In the genomic region with DNA sequence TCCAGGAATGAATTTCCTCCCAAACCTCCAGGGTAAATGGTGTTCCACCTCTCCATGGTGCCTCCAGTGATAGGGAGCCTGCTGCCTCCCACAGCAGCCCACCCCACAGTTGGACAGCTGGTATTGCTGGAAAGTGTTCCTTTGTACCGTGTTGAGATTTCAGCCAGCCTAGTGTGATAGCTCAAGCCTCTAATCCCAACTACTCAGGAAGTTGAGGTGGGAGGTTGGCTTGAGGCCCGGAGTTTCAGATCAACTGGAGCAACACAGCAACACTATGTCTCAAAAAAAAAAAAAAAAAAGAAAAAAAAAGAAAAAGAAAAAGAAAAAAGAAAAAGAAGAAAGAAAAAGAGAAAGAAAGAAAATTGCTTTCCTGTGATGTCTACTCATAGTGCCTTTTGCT, we compare ENCODE assay signal across 10 cellular contexts.
"Had no signal": no experiment of that assay in that cellular context is flagged by ENCODE, and none has a peak within 500 bp of the region (broad histone marks: within the 10 kb centered on the region; RNA-seq: fewer than 3 reads in every experiment).

No MANE protein-coding gene starts in this region.

- H3K36me3 ChIP-seq: HAP-1 had no signal

- H3K4me3 Mint-ChIP-seq: HFFc6, IgD-negative memory B cell had no signal

- H3K4me1 ChIP-seq: HAP-1 had no signal

- H3K4me3 ChIP-seq: GM23248, HAP-1 had no signal

- H3K36me3 Mint-ChIP-seq: IgD-negative memory B cell had no signal

- DNase-seq: GM23248, GOT3, H7, HFFc6, KBM-7 had no signal

- H3K27ac Mint-ChIP-seq: HFFc6, IgD-negative memory B cell had no signal

- H3K27ac ChIP-seq: GM23248, KMS-11 had no signal

- ATAC-seq: HCT116, HepG2 had no signal

- H3K9me3 ChIP-seq: HAP-1 had no signal

- H3K9me3 Mint-ChIP-seq: HFFc6, IgD-negative memory B cell had no signal
